Comparison of ENCODE assay signal across 17 cellular contexts in genomic region chr2:10675126-10675525, GRCh38. TPM values are rescaled to one million over a fixed set of nuclear protein-coding genes. Genes with fewer than 3 reads are reported as not detected.
DNase-seq lines count a peak whose midpoint lies in the region; ATAC-seq and TF ChIP-seq lines count a peak whose summit lies in the region.
"Had no signal": no experiment of that assay in that cellular context is flagged by ENCODE, and none has a peak within 500 bp of the region (broad histone marks: within the 10 kb centered on the region; RNA-seq: fewer than 3 reads in every experiment).

No MANE protein-coding gene starts in this region.

- no peak for TF ChIP-seq CTCF in GM10266 (IDR thresholded peaks at IDR 0.05; ENCODE audit: control insufficient read depth, insufficient read depth, low read depth, missing control alignments)

- DNase-seq in activated naive CD4-positive, alpha-beta T cell treated with anti-CD3 and anti-CD28 coated beads, Interleukin-2, amount 10 ng/mL, durations not matched to agents 7 days and 5 days: peak; percentile 28
- no peak for DNase-seq in activated naive CD4-positive, alpha-beta T cell treated with anti-CD3 and anti-CD28 coated beads, Interleukin-2, amount 50 U/mL, for 16 hours
- peak; percentile 74 for DNase-seq in Jurkat, Clone E6-1 (ENCODE audit: low read depth, low spot score)
- DNase-seq in T-helper 17 cell (no peak), GM10266 (ENCODE audit: extremely low spot score) (no peak)
- DNase-seq in stimulated activated effector memory CD8-positive, alpha-beta T cell treated with anti-CD3 and anti-CD28 coated beads, Interleukin-12 subunit alpha, Interleukin-12 subunit beta, amount 100 ng/mL, for 72 hours (ENCODE audit: low spot score in 2 of 2): no peak
- DNase-seq: AML-193; CD4-positive, alpha-beta T cell; GF-D8; HFFc6; MM.1S; NCI-H1436 treated with DMSO at 0.1 percent for 48 hours; NCI-H2081; NCI-H524 treated with DMSO at 0.1 percent for 48 hours; NK-92 treated with Interleukin-12 subunit alpha and Interleukin-12 subunit beta, amount 100 ng/mL, for 24 hours; SJCRH30 had no signal

- H3K36me3 Mint-ChIP-seq in activated naive CD4-positive, alpha-beta T cell treated with anti-CD3 and anti-CD28 coated beads, Interleukin-2, amount 10 ng/mL, durations not matched to agents 7 days and 5 days: peaks cover 25% of the 10 kb centered on the region
- H3K36me3 Mint-ChIP-seq in T-helper 17 cell (ENCODE audit: low read depth): peaks cover 2% of the 10 kb centered on the region
- peaks cover 99% of the 10 kb centered on the region for H3K36me3 Mint-ChIP-seq in stimulated activated effector memory CD8-positive, alpha-beta T cell treated with anti-CD3 and anti-CD28 coated beads, Interleukin-12 subunit alpha, Interleukin-12 subunit beta, amount 100 ng/mL, for 72 hours

- H3K9me3 Mint-ChIP-seq in activated naive CD4-positive, alpha-beta T cell treated with anti-CD3 and anti-CD28 coated beads, Interleukin-2, amount 10 ng/mL, durations not matched to agents 7 days and 5 days: no peaks in the 10 kb centered on the region
- no peaks in the 10 kb centered on the region for H3K9me3 Mint-ChIP-seq in stimulated activated effector memory CD8-positive, alpha-beta T cell treated with anti-CD3 and anti-CD28 coated beads, Interleukin-12 subunit alpha, Interleukin-12 subunit beta, amount 100 ng/mL, for 72 hours
- H3K9me3 Mint-ChIP-seq: CD4-positive, alpha-beta T cell; HFFc6 had no signal

- peak; percentile 46 for ATAC-seq in T-helper 17 cell
- peak; percentile 31 for ATAC-seq in stimulated activated effector memory CD8-positive, alpha-beta T cell treated with anti-CD3 and anti-CD28 coated beads, Interleukin-12 subunit alpha, Interleukin-12 subunit beta, amount 100 ng/mL, for 72 hours
- no peak for ATAC-seq in GM21390 (IDR thresholded peaks at IDR 0.05; ENCODE audit: unreplicated experiment)

- H3K27ac Mint-ChIP-seq in activated naive CD4-positive, alpha-beta T cell treated with anti-CD3 and anti-CD28 coated beads, Interleukin-2, amount 10 ng/mL, durations not matched to agents 7 days and 5 days: no peak overlapping the region
- H3K27ac Mint-ChIP-seq in T-helper 17 cell: no peak overlapping the region
- H3K27ac Mint-ChIP-seq in stimulated activated effector memory CD8-positive, alpha-beta T cell treated with anti-CD3 and anti-CD28 coated beads, Interleukin-12 subunit alpha, Interleukin-12 subunit beta, amount 100 ng/mL, for 72 hours: peak overlapping the region; percentile 37
- H3K27ac Mint-ChIP-seq: CD4-positive, alpha-beta T cell had no signal

- H3K27me3 Mint-ChIP-seq in activated naive CD4-positive, alpha-beta T cell treated with anti-CD3 and anti-CD28 coated beads, Interleukin-2, amount 10 ng/mL, durations not matched to agents 7 days and 5 days: no peaks in the 10 kb centered on the region
- H3K27me3 Mint-ChIP-seq in T-helper 17 cell: no peaks in the 10 kb centered on the region
- H3K27me3 Mint-ChIP-seq: CD4-positive, alpha-beta T cell had no signal

- H3K9me3 ChIP-seq in T-helper 17 cell (ENCODE audit: control insufficient read depth, low read length, poor library complexity, severe bottlenecking): no peaks in the 10 kb centered on the region
- H3K9me3 ChIP-seq: SJCRH30 had no signal

- H3K4me3 ChIP-seq in Jurkat, Clone E6-1 (ENCODE audit: low read length): no peak overlapping the region
- H3K4me3 ChIP-seq: SJCRH30 had no signal

- H3K4me3 Mint-ChIP-seq in activated naive CD4-positive, alpha-beta T cell treated with anti-CD3 and anti-CD28 coated beads, Interleukin-2, amount 10 ng/mL, durations not matched to agents 7 days and 5 days: no peak overlapping the region
- H3K4me3 Mint-ChIP-seq in T-helper 17 cell: no peak overlapping the region
- no peak overlapping the region for H3K4me3 Mint-ChIP-seq in stimulated activated effector memory CD8-positive, alpha-beta T cell treated with anti-CD3 and anti-CD28 coated beads, Interleukin-12 subunit alpha, Interleukin-12 subunit beta, amount 100 ng/mL, for 72 hours
- H3K4me3 Mint-ChIP-seq: CD4-positive, alpha-beta T cell; HFFc6 had no signal

- CTCF ChIA-PET in activated naive CD4-positive, alpha-beta T cell treated with anti-CD3 and anti-CD28 coated beads, Interleukin-2, amount 10 ng/mL, durations not matched to agents 7 days and 5 days (lab: Charles Lee): interaction anchor here (1.1 to 1.6 kb wide), 3 partner anchors 15 to 267 kb away, joined by 3 to 4 read pairs (median 3); no protein-coding TSS in a partner anchor

- peaks cover 27% of the 10 kb centered on the region for H3K4me1 Mint-ChIP-seq in activated naive CD4-positive, alpha-beta T cell treated with anti-CD3 and anti-CD28 coated beads, Interleukin-2, amount 10 ng/mL, durations not matched to agents 7 days and 5 days
- peaks cover 19% of the 10 kb centered on the region for H3K4me1 Mint-ChIP-seq in T-helper 17 cell
- peaks cover 21% of the 10 kb centered on the region for H3K4me1 Mint-ChIP-seq in stimulated activated effector memory CD8-positive, alpha-beta T cell treated with anti-CD3 and anti-CD28 coated beads, Interleukin-12 subunit alpha, Interleukin-12 subunit beta, amount 100 ng/mL, for 72 hours

RNA-seq across cellular contexts. Expression of gene NOL10, which starts 14.6 kb away (rescaled TPM):
- polyA plus RNA-seq in Jurkat, Clone E6-1 (2012; ENCODE audit: insufficient read depth, insufficient read length): 27.6 TPM
- total RNA-seq in T-helper 17 cell: 10 to 100 TPM; 20.6 to 21.4 TPM

RNA-seq across cellular contexts. Expression of gene ATP6V1C2, which starts 46.3 kb away (rescaled TPM):
- polyA plus RNA-seq in Jurkat, Clone E6-1 (2012; ENCODE audit: insufficient read depth, insufficient read length): 0.63 TPM
- not detected for total RNA-seq in T-helper 17 cell
- total RNA-seq: CD4-positive, alpha-beta T cell; HFFc6 had no signal

Comparison
In these comparisons a context has a peak if more than half of its experiments do, and no peak if none do; other contexts are left out.
1. DNase-seq: peak in activated naive CD4-positive, alpha-beta T cell treated with anti-CD3 and anti-CD28 coated beads, Interleukin-2, amount 10 ng/mL, durations not matched to agents 7 days and 5 days (single experiment) and Jurkat, Clone E6-1 (single experiment); none in activated naive CD4-positive, alpha-beta T cell treated with anti-CD3 and anti-CD28 coated beads, Interleukin-2, amount 50 U/mL, for 16 hours (single experiment), T-helper 17 cell (0 of 3), stimulated activated effector memory CD8-positive, alpha-beta T cell treated with anti-CD3 and anti-CD28 coated beads, Interleukin-12 subunit alpha, Interleukin-12 subunit beta, amount 100 ng/mL, for 72 hours (0 of 2) and GM10266 (single experiment).